12 cellular contexts compared by ENCODE assay signal in genomic region chr14:55705651-55706340, GRCh38.
A peak's percentile ranks its signal among the peaks of the same experiment; 100 is the strongest.
DNase-seq lines count a peak whose midpoint lies in the region; ATAC-seq and TF ChIP-seq lines count a peak whose summit lies in the region.
"Had no signal": no experiment of that assay in that cellular context is flagged by ENCODE, and none has a peak within 500 bp of the region (broad histone marks: within the 10 kb centered on the region; RNA-seq: fewer than 3 reads in every experiment).

No MANE protein-coding gene starts in this region.

- no peak overlapping the region for H3K4me3 Mint-ChIP-seq in activated T-cell treated with anti-CD3 and anti-CD28 coated beads, Interleukin-2, amount 50 U/mL, for 72 hours
- H3K4me3 Mint-ChIP-seq: activated naive CD4-positive, alpha-beta T cell treated with anti-CD3 and anti-CD28 coated beads, Interleukin-2, amount 10 ng/mL, durations not matched to agents 7 days and 5 days; IgD-negative memory B cell; T-helper 1 cell treated with Interleukin-12 subunit alpha and Interleukin-12 subunit beta and Interleukin-4 antibody, amounts not matched to agents 30 μg/mL and 1 μg/mL, for 36 hours had no signal

- peaks cover 0 to 1% of the 10 kb centered on the region in 2 donors for H3K9me3 Mint-ChIP-seq in activated T-cell treated with anti-CD3 and anti-CD28 coated beads, Interleukin-2, amount 50 U/mL, for 72 hours
- H3K9me3 Mint-ChIP-seq: activated naive CD4-positive, alpha-beta T cell treated with anti-CD3 and anti-CD28 coated beads, Interleukin-2, amount 10 ng/mL, durations not matched to agents 7 days and 5 days; T-helper 1 cell treated with Interleukin-12 subunit alpha and Interleukin-12 subunit beta and Interleukin-4 antibody, amounts not matched to agents 30 μg/mL and 1 μg/mL, for 36 hours had no signal

- no peak overlapping the region for H3K27ac Mint-ChIP-seq in activated T-cell treated with anti-CD3 and anti-CD28 coated beads, Interleukin-2, amount 50 U/mL, for 72 hours
- H3K27ac Mint-ChIP-seq: activated naive CD4-positive, alpha-beta T cell treated with anti-CD3 and anti-CD28 coated beads, Interleukin-2, amount 10 ng/mL, durations not matched to agents 7 days and 5 days; IgD-negative memory B cell; T-helper 1 cell treated with Interleukin-12 subunit alpha and Interleukin-12 subunit beta and Interleukin-4 antibody, amounts not matched to agents 30 μg/mL and 1 μg/mL, for 36 hours had no signal

- no peaks in the 10 kb centered on the region for H3K4me1 ChIP-seq in prostate gland (replicated peaks)

- TF ChIP-seq CTCF in LNCaP clone FGC (IDR thresholded peaks at IDR 0.05; ENCODE audit: control insufficient read depth, extremely low read depth, insufficient read depth) (no peak), WERI-Rb-1 (IDR thresholded peaks at IDR 0.05; ENCODE audit: low read depth, low read length) (no peak), prostate gland (IDR thresholded peaks at IDR 0.05) (peak in 1 of 4 experiments; percentile 4)

- no peaks in the 10 kb centered on the region for H3K27me3 Mint-ChIP-seq in activated T-cell treated with anti-CD3 and anti-CD28 coated beads, Interleukin-2, amount 50 U/mL, for 72 hours (ENCODE audit: low read depth)
- H3K27me3 Mint-ChIP-seq: activated naive CD4-positive, alpha-beta T cell treated with anti-CD3 and anti-CD28 coated beads, Interleukin-2, amount 10 ng/mL, durations not matched to agents 7 days and 5 days; IgD-negative memory B cell had no signal

- H3K27me3 ChIP-seq in WERI-Rb-1 (ENCODE audit: insufficient read depth, low read depth, severe bottlenecking) (no peaks in the 10 kb centered on the region), prostate gland (replicated peaks; ENCODE audit: insufficient read depth) (no peaks in the 10 kb centered on the region)

- H3K27ac ChIP-seq in WERI-Rb-1 (0 out of 2 replicates have a peak overlapping the region, but pooled peaks have one; percentile 2), prostate gland (peak overlapping the region in 1 of 2 donors; percentile 24)

- ATAC-seq in left cardiac atrium (no peak), GM18498 (IDR thresholded peaks at IDR 0.05; ENCODE audit: unreplicated experiment) (no peak), GM18909 (IDR thresholded peaks at IDR 0.05; ENCODE audit: poor library complexity, unreplicated experiment) (no peak)
- no peak for ATAC-seq in activated T-cell treated with anti-CD3 and anti-CD28 coated beads, Interleukin-2, amount 50 U/mL, for 72 hours (replicated peaks in 1 of 2)

- DNase-seq in LNCaP clone FGC (ENCODE audit: low read depth) (peak; percentile 46), NCI-H2196 (lab: John Stamatoyannopoulos, UW; ENCODE audit: unreplicated experiment) (peak; percentile 89), WERI-Rb-1 (peak; percentile 83), prostate gland (ENCODE audit: low spot score) (peak; percentile 65), left cardiac atrium (no peak)
- no peak for DNase-seq in activated T-cell treated with anti-CD3 and anti-CD28 coated beads, Interleukin-2, amount 50 U/mL, for 72 hours
- DNase-seq: activated CD4-positive, alpha-beta T cell treated with anti-CD3 and anti-CD28 coated beads, Interleukin-2, amount 50 U/mL, for 48 hours; activated naive CD4-positive, alpha-beta T cell treated with anti-CD3 and anti-CD28 coated beads, Interleukin-2, amount 10 ng/mL, durations not matched to agents 7 days and 5 days had no signal

- no peaks in the 10 kb centered on the region for H3K4me1 Mint-ChIP-seq in activated T-cell treated with anti-CD3 and anti-CD28 coated beads, Interleukin-2, amount 50 U/mL, for 72 hours (ENCODE audit: low read depth)
- H3K4me1 Mint-ChIP-seq: activated naive CD4-positive, alpha-beta T cell treated with anti-CD3 and anti-CD28 coated beads, Interleukin-2, amount 10 ng/mL, durations not matched to agents 7 days and 5 days had no signal

- H3K9me3 ChIP-seq in WERI-Rb-1 (ENCODE audit: severe bottlenecking) (no peaks in the 10 kb centered on the region), prostate gland (no peaks in the 10 kb centered on the region)

- 58% methylated on average over 5 of the region's 5 CpGs for WGBS in prostate gland

- H3K36me3 ChIP-seq in WERI-Rb-1, result no peaks in the 10 kb centered on the region
- no peaks in the 10 kb centered on the region for H3K36me3 ChIP-seq in prostate gland

- intact Hi-C loops in prostate gland (cut with DNase I) (loop anchor here (5.0 kb wide), 2 partner anchors 637 to 767 kb away; no protein-coding TSS in a partner anchor), left cardiac atrium (cut with DNase I) (loop anchor here (2.0 to 5.0 kb wide), 3 partner anchors 637 to 769 kb away; no protein-coding TSS in a partner anchor)

- H3K4me3 ChIP-seq in LNCaP clone FGC (ENCODE audit: low read depth, low read length), result no peak overlapping the region
- H3K4me3 ChIP-seq in WERI-Rb-1 (ENCODE audit: low read depth, low read length), result no peak overlapping the region
- no peak overlapping the region for H3K4me3 ChIP-seq in prostate gland

- no peak for TF ChIP-seq POLR2A in prostate gland (IDR thresholded peaks at IDR 0.05)

- H3K36me3 Mint-ChIP-seq in activated T-cell treated with anti-CD3 and anti-CD28 coated beads, Interleukin-2, amount 50 U/mL, for 72 hours (ENCODE audit: insufficient read depth in 2 of 2), result peaks cover 0 to 2% of the 10 kb centered on the region in 2 donors
- H3K36me3 Mint-ChIP-seq: activated naive CD4-positive, alpha-beta T cell treated with anti-CD3 and anti-CD28 coated beads, Interleukin-2, amount 10 ng/mL, durations not matched to agents 7 days and 5 days had no signal

Comparison
In these comparisons a context has a peak if more than half of its experiments do, and no peak if none do; other contexts are left out.
1. DNase-seq: peak in LNCaP clone FGC (single experiment), NCI-H2196 (single experiment), WERI-Rb-1 (single experiment) and prostate gland (single experiment); none in left cardiac atrium (single experiment) and activated T-cell treated with anti-CD3 and anti-CD28 coated beads, Interleukin-2, amount 50 U/mL, for 72 hours (0 of 2).